ENCODE assay signal across 8 cellular contexts in the genomic region with DNA sequence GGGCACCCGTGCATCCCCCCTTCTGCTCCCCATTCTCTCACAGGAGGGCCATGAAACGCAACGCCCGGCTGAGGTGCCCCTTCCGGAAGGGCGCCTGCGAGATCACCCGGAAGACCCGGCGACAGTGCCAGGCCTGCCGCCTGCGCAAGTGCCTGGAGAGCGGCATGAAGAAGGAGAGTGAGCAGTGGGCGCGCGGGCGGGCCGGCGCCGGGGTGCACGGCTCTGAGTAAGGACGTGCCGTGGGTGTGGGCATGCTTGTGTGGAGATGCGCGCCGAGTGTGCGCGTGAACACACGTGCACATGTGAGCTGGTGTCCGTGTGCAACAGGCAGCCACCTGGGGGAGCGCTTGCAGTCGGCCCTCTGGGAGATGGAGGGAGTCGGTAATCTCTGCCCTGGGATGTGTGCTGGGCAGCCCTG.
DNase-seq lines count a peak whose midpoint lies in the region; ATAC-seq, FAIRE-seq and TF ChIP-seq lines count a peak whose summit lies in the region.

No MANE protein-coding gene starts in this region.

- H3K9ac ChIP-seq in HUES48 (ENCODE audit: low read depth, low read length), result 0 out of 2 replicates have a peak overlapping the region, but pooled peaks have one; percentile 12

- DNase-seq in DMS153 treated with DMSO at 0.1 percent for 48 hours (lab: John Stamatoyannopoulos, UW; ENCODE audit: unreplicated experiment) (peak; percentile 55), activated T-cell treated with anti-CD3 and anti-CD28 coated beads for 1 hour (ENCODE audit: low read depth) (peak; percentile 27), fibroblast of pulmonary artery (ENCODE audit: low read depth) (peak; percentile 31), retinal pigment epithelial cell (ENCODE audit: low read depth) (no peak), RCC 7860 (ENCODE audit: low spot score) (no peak), glomerular visceral epithelial cell (ENCODE audit: extremely low spot score) (no peak)

- no peak overlapping the region for H3K27ac ChIP-seq in HUES48 (ENCODE audit: low read depth, low read length)

- no peaks in the 10 kb centered on the region for H3K36me3 ChIP-seq in HUES48 (ENCODE audit: control insufficient read depth, insufficient read depth, low read length)

- peak; percentile 57 for ATAC-seq in GM19468 (IDR thresholded peaks at IDR 0.05; ENCODE audit: extremely low read depth, unreplicated experiment)

- no peak for FAIRE-seq in RCC 7860 (lab: Jason Lieb, UNC)

- H3K4me1 ChIP-seq in HUES48 (ENCODE audit: control insufficient read depth, insufficient read depth, low read length), result no peaks in the 10 kb centered on the region

- H3K9me3 ChIP-seq in HUES48 (ENCODE audit: control insufficient read depth, insufficient read depth, low read length), result no peaks in the 10 kb centered on the region

- H3K4me3 ChIP-seq in HUES48 (ENCODE audit: low read depth, low read length) (peak overlapping the region; percentile 50), fibroblast of pulmonary artery (replicated peaks; ENCODE audit: low read depth, low read length) (peak overlapping the region; percentile 47), retinal pigment epithelial cell (ENCODE audit: low read length) (peak overlapping the region; percentile 51)

- peak; percentile 28 for TF ChIP-seq CTCF in fibroblast of pulmonary artery (IDR thresholded peaks at IDR 0.05; ENCODE audit: low read length, missing control alignments)
- peak; percentile 42 for TF ChIP-seq CTCF in retinal pigment epithelial cell (conservative IDR thresholded peaks at IDR 0.05; ENCODE audit: low read depth, low read length)

- 0 out of 2 replicates have a peak, but pooled peaks cover 4% of the 10 kb centered on the region for H3K27me3 ChIP-seq in HUES48 (ENCODE audit: control insufficient read depth, insufficient read depth, low read length)

Comparison
In these comparisons a context has a peak if more than half of its experiments do, and no peak if none do; other contexts are left out.
1. DNase-seq: peak in DMS153 treated with DMSO at 0.1 percent for 48 hours (single experiment), activated T-cell treated with anti-CD3 and anti-CD28 coated beads for 1 hour (single experiment) and fibroblast of pulmonary artery (single experiment); none in retinal pigment epithelial cell (single experiment), RCC 7860 (single experiment) and glomerular visceral epithelial cell (single experiment).
2. Peak in every context shown above with its lines, with median percentiles within 50 percentile points of each other: H3K4me3 ChIP-seq.